Comparison of ENCODE assay signal across 11 cellular contexts in the genomic region with DNA sequence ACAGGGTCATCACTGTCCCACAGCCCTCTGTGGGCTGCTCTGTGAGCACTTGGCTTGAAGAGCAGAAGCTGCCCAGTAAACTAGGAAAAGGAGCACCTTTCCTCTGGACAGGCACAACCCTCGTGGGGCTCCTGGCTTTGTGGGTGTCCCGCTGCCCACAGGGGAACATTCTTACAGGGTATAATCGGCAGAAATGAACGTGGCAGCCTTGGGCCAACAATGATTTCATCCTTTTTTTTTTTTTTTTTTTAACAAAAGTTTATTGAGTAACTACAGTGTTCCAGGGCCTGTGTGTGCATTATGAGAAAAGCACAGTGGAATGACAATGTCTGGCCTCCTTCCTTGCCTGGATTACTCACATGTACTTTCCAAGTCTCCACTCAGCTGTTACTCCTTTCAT.
DNase-seq lines count a peak whose midpoint lies in the region; ATAC-seq, FAIRE-seq and TF ChIP-seq lines count a peak whose summit lies in the region.
"Had no signal": no experiment of that assay in that cellular context is flagged by ENCODE, and none has a peak within 500 bp of the region (broad histone marks: within the 10 kb centered on the region; RNA-seq: fewer than 3 reads in every experiment).

No MANE protein-coding gene starts in this region.

- peaks cover 66% of the 10 kb centered on the region for H3K4me1 ChIP-seq in A549

- peak overlapping the region in 4 of 5 experiments; percentile 25 to 70 (median 42) for H3K27ac Mint-ChIP-seq in brain
- H3K27ac Mint-ChIP-seq: effector memory CD8-positive, alpha-beta T cell had no signal

- peak overlapping the region; percentile 19; the same call in 1 of the 3 replicates for H3K4me3 ChIP-seq in A549

- H3K4me2 ChIP-seq in A549 = peak overlapping the region; percentile 67

- 8% methylated on average over 4 of the region's 4 CpGs for WGBS in A549 (ENCODE audit: missing lambda C conversion rate)

- POLR2A ChIA-PET in A549 (lab: Yijun Ruan, JAX) = no interaction called here

- H3K27ac ChIP-seq in A549 = peak overlapping the region; percentile 63 to 84

- H3K9me3 ChIP-seq in A549 = no peaks in the 10 kb centered on the region

- TF ChIP-seq CTCF in A549 (IDR thresholded peaks at IDR 0.05) (no peak), brain (conservative IDR thresholded peaks at IDR 0.05) (no peak)

- peak in 1 of 2 experiments; percentile 49 for DNase-seq in A549 (ENCODE audit: low read depth in 1 of 2, low spot score in 1 of 2)
- peak; percentile 49 for DNase-seq in HK-2 (ENCODE audit: unreplicated experiment)
- peak; percentile 82 for DNase-seq in kidney glomerular epithelial cell (lab: John Stamatoyannopoulos, UW)
- no peak for DNase-seq in NCI-H82 (lab: John Stamatoyannopoulos, UW)
- no peak for DNase-seq in NCI-H1092 (lab: John Stamatoyannopoulos, UW)
- DNase-seq in DMS53 (lab: John Stamatoyannopoulos, UW) = no peak
- DNase-seq in GDM1 (lab: John Stamatoyannopoulos, UW) = no peak
- DNase-seq: effector memory CD8-positive, alpha-beta T cell; NCI-H1694 had no signal

- H3K4me1 Mint-ChIP-seq in brain = peaks cover 77% of the 10 kb centered on the region

- no peak for TF ChIP-seq EP300 in A549 (IDR thresholded peaks at IDR 0.05)

- peak overlapping the region in 1 of 5 experiments; percentile 8 for H3K4me3 Mint-ChIP-seq in brain
- H3K4me3 Mint-ChIP-seq: effector memory CD8-positive, alpha-beta T cell had no signal

- no peak for TF ChIP-seq RAD21 in A549 (conservative IDR thresholded peaks at IDR 0.05 in 1 of 2, IDR thresholded peaks at IDR 0.05 in 1 of 2)

- no peak for FAIRE-seq in A549 (lab: Jason Lieb, UNC)

- no peaks in the 10 kb centered on the region for H3K9me3 Mint-ChIP-seq in brain

- no peaks in the 10 kb centered on the region for H3K27me3 Mint-ChIP-seq in brain
- H3K27me3 Mint-ChIP-seq: effector memory CD8-positive, alpha-beta T cell had no signal

- TF ChIP-seq POLR2A in A549 (IDR thresholded peaks at IDR 0.05; ENCODE audit: low read length) = no peak

- H3K36me3 Mint-ChIP-seq in brain = no peaks in the 10 kb centered on the region

- CTCF ChIA-PET in A549 (lab: Yijun Ruan, JAX) = interaction anchor here (0.6 kb wide), 1 partner anchor 189 kb away, joined by 3 read pairs; no protein-coding TSS in a partner anchor

- peak; percentile 69 to 79 for ATAC-seq in A549
- ATAC-seq: activated CD4-positive, CD25-positive, alpha-beta regulatory T cell treated with anti-CD3 and anti-CD28 coated beads, Interleukin-2, amount 50 U/mL, for 24 hours; effector memory CD8-positive, alpha-beta T cell had no signal

TF ChIP-seq in A549, 52 proteins besides CTCF, POLR2A, EP300 and RAD21:
- TF ChIP-seq EHMT2 (IDR thresholded peaks at IDR 0.05; ENCODE audit: low read depth) (no peak), TP53 (CRISPR knock-in tag; IDR thresholded peaks at IDR 0.05) (no peak), EHF (CRISPR knock-in tag; IDR thresholded peaks at IDR 0.05) (no peak), BHLHE40 (IDR thresholded peaks at IDR 0.05; ENCODE audit: low read depth, low read length) (no peak), FOSL2 (IDR thresholded peaks at IDR 0.05) (no peak), FOSL2 (CRISPR knock-in tag; IDR thresholded peaks at IDR 0.05) (no peak), ZSCAN20 (CRISPR knock-in tag; IDR thresholded peaks at IDR 0.05) (no peak), HOXA7 (CRISPR knock-in tag; IDR thresholded peaks at IDR 0.05) (no peak), ZFP36 (IDR thresholded peaks at IDR 0.05; ENCODE audit: borderline replicate concordance, partially characterized antibody) (no peak), JUN (IDR thresholded peaks at IDR 0.05) (no peak), ZC3H11A (IDR thresholded peaks at IDR 0.05) (no peak), CEBPB (IDR thresholded peaks at IDR 0.05) (no peak), KDM1A (IDR thresholded peaks at IDR 0.05; ENCODE audit: low read depth) (no peak), MAZ (IDR thresholded peaks at IDR 0.05; ENCODE audit: borderline replicate concordance, low read depth, low read length) (no peak), CBX8 (IDR thresholded peaks at IDR 0.05) (no peak), HDAC2 (IDR thresholded peaks at IDR 0.05) (no peak)
- TF ChIP-seq, protein P1, sequence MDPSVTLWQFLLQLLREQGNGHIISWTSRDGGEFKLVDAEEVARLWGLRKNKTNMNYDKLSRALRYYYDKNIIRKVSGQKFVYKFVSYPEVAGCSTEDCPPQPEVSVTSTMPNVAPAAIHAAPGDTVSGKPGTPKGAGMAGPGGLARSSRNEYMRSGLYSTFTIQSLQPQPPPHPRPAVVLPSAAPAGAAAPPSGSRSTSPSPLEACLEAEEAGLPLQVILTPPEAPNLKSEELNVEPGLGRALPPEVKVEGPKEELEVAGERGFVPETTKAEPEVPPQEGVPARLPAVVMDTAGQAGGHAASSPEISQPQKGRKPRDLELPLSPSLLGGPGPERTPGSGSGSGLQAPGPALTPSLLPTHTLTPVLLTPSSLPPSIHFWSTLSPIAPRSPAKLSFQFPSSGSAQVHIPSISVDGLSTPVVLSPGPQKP (IDR thresholded peaks at IDR 0.05; ENCODE audit: low read depth, low read length) = no peak

Comparison
In these comparisons a context has a peak if more than half of its experiments do, and no peak if none do; other contexts are left out.
1. DNase-seq: peak in HK-2 (single experiment) and kidney glomerular epithelial cell (single experiment); none in NCI-H82 (single experiment), NCI-H1092 (single experiment), DMS53 (single experiment) and GDM1 (single experiment).